In genomic region chr11:65861533-65862183, GRCh38 we compare ENCODE assay signal across 8 cellular contexts. TPM values are rescaled to one million over a fixed set of nuclear protein-coding genes. Genes with fewer than 3 reads are reported as not detected.
DNase-seq lines count a peak whose midpoint lies in the region; ATAC-seq and TF ChIP-seq lines count a peak whose summit lies in the region.

No MANE protein-coding gene starts in this region.

- peak overlapping the region; percentile 96 for H3K4me2 ChIP-seq in MM.1S (ENCODE audit: low read depth, low read length)

- H3K27ac ChIP-seq in MM.1S (ENCODE audit: low read length) = no peak overlapping the region
- no peak overlapping the region for H3K27ac ChIP-seq in substantia nigra (ENCODE audit: low read depth, low read length, poor library complexity, severe bottlenecking)

- CTCF ChIA-PET in BJ (lab: Yijun Ruan, JAX) = interaction anchor here (0.6 to 4.5 kb wide), 5 partner anchors 10 to 32 kb away, joined by 4 to 70 read pairs (median 24); partner anchors contain the start of genes CCDC85B, EFEMP2 and FIBP

- H3K9me3 Mint-ChIP-seq in effector memory CD8-positive, alpha-beta T cell = no peaks in the 10 kb centered on the region
- no peaks in the 10 kb centered on the region for H3K9me3 Mint-ChIP-seq in natural killer cell

- H3K4me1 Mint-ChIP-seq in effector memory CD8-positive, alpha-beta T cell (ENCODE audit: low read depth in 2 of 2) = peaks cover 40 to 43% of the 10 kb centered on the region in 2 donors
- peaks cover 35 to 48% of the 10 kb centered on the region in 2 donors for H3K4me1 Mint-ChIP-seq in natural killer cell

- peak overlapping the region; percentile 88 to 94 for H3K4me3 Mint-ChIP-seq in effector memory CD8-positive, alpha-beta T cell
- peak overlapping the region; percentile 98 for H3K4me3 Mint-ChIP-seq in natural killer cell

- no peaks in the 10 kb centered on the region for H3K9me3 ChIP-seq in MM.1S (replicated peaks; ENCODE audit: insufficient read depth, low read length)

- H4K20me1 ChIP-seq in MM.1S (ENCODE audit: insufficient read depth, low read length) = peaks cover 2% of the 10 kb centered on the region

- intact Hi-C loops in natural killer cell (cut with micrococcal nuclease) = no loop called here

- peaks cover 76% of the 10 kb centered on the region for H3K36me3 Mint-ChIP-seq in effector memory CD8-positive, alpha-beta T cell (ENCODE audit: insufficient read depth)
- no peaks in the 10 kb centered on the region for H3K36me3 Mint-ChIP-seq in natural killer cell

- peaks cover 8% of the 10 kb centered on the region for H3K4me1 ChIP-seq in MM.1S (ENCODE audit: low read length)

- no peak for ATAC-seq in effector memory CD8-positive, alpha-beta T cell (replicated peaks)
- ATAC-seq in natural killer cell = no peak

- no peak for DNase-seq in BJ (ENCODE audit: low read depth)
- DNase-seq in MM.1S = no peak
- DNase-seq in effector memory CD8-positive, alpha-beta T cell = no peak
- peak; percentile 15 for DNase-seq in natural killer cell
- no peak for DNase-seq in NCI-H1092 treated with DMSO at 0.1 percent for 48 hours (lab: John Stamatoyannopoulos, UW)
- no peak for DNase-seq in substantia nigra (lab: John Stamatoyannopoulos, UW)
- DNase-seq in erythroblast (lab: John Stamatoyannopoulos, UW) = no peak
- no peak for DNase-seq in occipital lobe (lab: John Stamatoyannopoulos, UW)

- H3K36me3 ChIP-seq in BJ (ENCODE audit: control insufficient read depth, insufficient read depth, low read length) (peaks cover 31% of the 10 kb centered on the region), MM.1S (replicated peaks; ENCODE audit: insufficient read depth, low read length) (peaks cover 5% of the 10 kb centered on the region; the same call in 1 of the 2 replicates)

- H3K9me2 ChIP-seq in MM.1S (replicated peaks; ENCODE audit: insufficient read depth, low read length) = no peaks in the 10 kb centered on the region

- H2AFZ ChIP-seq in MM.1S (ENCODE audit: low read length) = no peak overlapping the region

- H3K27me3 Mint-ChIP-seq in effector memory CD8-positive, alpha-beta T cell = no peaks in the 10 kb centered on the region
- no peaks in the 10 kb centered on the region for H3K27me3 Mint-ChIP-seq in natural killer cell (ENCODE audit: low read depth in 2 of 2)

- POLR2A ChIA-PET in BJ (lab: Charles Lee) = no interaction called here

- H3K9ac ChIP-seq in MM.1S (ENCODE audit: low read length) = peak overlapping the region; percentile 93

- peak overlapping the region; percentile 93 for H3K4me3 ChIP-seq in BJ (ENCODE audit: low read depth, low read length)
- peak overlapping the region; percentile 99 for H3K4me3 ChIP-seq in MM.1S (ENCODE audit: low read length)

- H3K27ac Mint-ChIP-seq in effector memory CD8-positive, alpha-beta T cell = peak overlapping the region in 1 of 2 donors; percentile 92
- H3K27ac Mint-ChIP-seq in natural killer cell = peak overlapping the region in 1 of 2 donors; percentile 98

- H3K27me3 ChIP-seq in BJ (ENCODE audit: control insufficient read depth, insufficient read depth, low read length) (no peaks in the 10 kb centered on the region), MM.1S (replicated peaks; ENCODE audit: insufficient read depth, low read length) (no peaks in the 10 kb centered on the region)

- TF ChIP-seq CTCF in BJ (IDR thresholded peaks at IDR 0.05; ENCODE audit: insufficient read depth, low read depth, low read length) (no peak), MM.1S (IDR thresholded peaks at IDR 0.05; ENCODE audit: low read length) (no peak), natural killer cell (IDR thresholded peaks at IDR 0.05) (no peak)

- H3K79me2 ChIP-seq in MM.1S (ENCODE audit: low read length) = peaks cover 41% of the 10 kb centered on the region

- TF ChIP-seq POLR2A in erythroblast (IDR thresholded peaks at IDR 0.05; ENCODE audit: low read length) = no peak

- H3F3A ChIP-seq in MM.1S (ENCODE audit: insufficient read depth, low read length) = peaks cover 40% of the 10 kb centered on the region

RNA-seq across cellular contexts. Expression of gene MUS81, which starts 1.4 kb away (rescaled TPM):
- polyA plus RNA-seq in BJ (2011; rRNA removed) = 31.1 and 63.8 TPM in 2 replicates
- polyA minus RNA-seq in BJ (2011; rRNA and poly(A)+ RNA removed) = 30.8 and 32.9 TPM in 2 replicates
- 10 to 100 TPM; 71.6 to 93.4 (median 73.6) TPM for total RNA-seq in natural killer cell
- 45.9 TPM for total RNA-seq in occipital lobe

RNA-seq across cellular contexts. Expression of gene CFL1, which starts 3.7 kb away (rescaled TPM):
- polyA plus RNA-seq in BJ (2011; rRNA removed) = 1,912 and 2,736 TPM in 2 replicates
- 1,413 and 1,917 TPM in 2 replicates for polyA minus RNA-seq in BJ (2011; rRNA and poly(A)+ RNA removed)
- 1,000 to 10,000 TPM; 1,035 to 1,220 (median 1,095) TPM for total RNA-seq in natural killer cell
- 404 TPM for total RNA-seq in occipital lobe

RNA-seq across cellular contexts. Expression of gene EFEMP2, which starts 10.9 kb away (rescaled TPM):
- polyA plus RNA-seq in BJ (2011; rRNA removed) = 258 and 497 TPM in 2 replicates
- polyA minus RNA-seq in BJ (2011; rRNA and poly(A)+ RNA removed) = 129 and 140 TPM in 2 replicates
- total RNA-seq in natural killer cell = 10 to 100 TPM in 1 of 3 donors, 1 to 10 TPM in 2; 6.1 to 13.0 (median 9.8) TPM
- 13.3 TPM for total RNA-seq in occipital lobe

RNA-seq across cellular contexts. Expression of gene CTSW, which starts 18.0 kb away (rescaled TPM):
- polyA plus RNA-seq in BJ (2011; rRNA removed) = 0.15 and 0.21 TPM in 2 replicates
- polyA minus RNA-seq in BJ (2011; rRNA and poly(A)+ RNA removed) = not detected in 2 replicates
- total RNA-seq in natural killer cell (1,000 to 10,000 TPM in 1 of 3 donors, 100 to 1,000 TPM in 2; 765 to 1,016 (median 976) TPM), occipital lobe (not detected)

RNA-seq across cellular contexts. Expression of gene FIBP, which starts 26.6 kb away (rescaled TPM):
- polyA plus RNA-seq in BJ (2011; rRNA removed) = 136 and 199 TPM in 2 replicates
- 99.3 and 128 TPM in 2 replicates for polyA minus RNA-seq in BJ (2011; rRNA and poly(A)+ RNA removed)
- total RNA-seq in natural killer cell (10 to 100 TPM; 36.5 to 47.9 (median 45.7) TPM), occipital lobe (107 TPM)
